In genomic region chr6:141326426-141326825, GRCh38 we compare ENCODE assay signal across 8 cellular contexts.
A peak's percentile ranks its signal among the peaks of the same experiment; 100 is the strongest.
DNase-seq lines count a peak whose midpoint lies in the region; ATAC-seq and TF ChIP-seq lines count a peak whose summit lies in the region.

No MANE protein-coding gene starts in this region.

- H3K36me3 ChIP-seq in PC-3 (ENCODE audit: low read depth, low read length) (no peaks in the 10 kb centered on the region), tibial artery (no peaks in the 10 kb centered on the region)

- CTCF ChIA-PET in PC-3 (lab: Charles Lee) = no interaction called here

- BruUV-seq in PC-3 (replicated peaks; lab: Mats Ljungman, UMichigan) = no TSS peak

- no peak overlapping the region; the same call in 1 of the 2 replicates for H2AFZ ChIP-seq in PC-3 (ENCODE audit: low read length)

- POLR2A ChIA-PET in PC-3 (lab: Charles Lee; ENCODE audit: unreplicated experiment) = interaction anchor here (0.7 kb wide), 1 partner anchor 1952 kb away, joined by 3 read pairs; the partner anchor contains the start of gene CITED2

- H3F3A ChIP-seq in PC-3 (ENCODE audit: low read length, unreplicated experiment) = no peaks in the 10 kb centered on the region

- peak overlapping the region; percentile 39; the same call in 1 of the 2 replicates for H3K4me3 ChIP-seq in PC-3 (ENCODE audit: low read length)
- peak overlapping the region; percentile 17 for H3K4me3 ChIP-seq in astrocyte of the spinal cord (ENCODE audit: low read depth, low read length)
- H3K4me3 ChIP-seq in tibial artery = peak overlapping the region; percentile 19 to 36

- peak overlapping the region; percentile 92 for H3K27ac ChIP-seq in PC-3 (ENCODE audit: low read length)
- peak overlapping the region in 1 of 2 donors; percentile 40 for H3K27ac ChIP-seq in tibial artery

- H3K9me2 ChIP-seq in PC-3 (replicated peaks; ENCODE audit: low read length) = no peaks in the 10 kb centered on the region

- TF ChIP-seq CTCF in PC-3 (conservative IDR thresholded peaks at IDR 0.05; ENCODE audit: low read depth, low read length) (no peak), astrocyte of the spinal cord (IDR thresholded peaks at IDR 0.05; ENCODE audit: low read depth, low read length) (no peak), tibial artery (IDR thresholded peaks at IDR 0.05) (no peak)

- H3K79me2 ChIP-seq in PC-3 (ENCODE audit: low read length) = no peaks in the 10 kb centered on the region

- H3K9me3 ChIP-seq in PC-3 (ENCODE audit: low read length) (no peaks in the 10 kb centered on the region), tibial artery (no peaks in the 10 kb centered on the region)

- peak overlapping the region; percentile 68 for H3K4me2 ChIP-seq in PC-3 (ENCODE audit: low read length)

- intact Hi-C loops in PC-3 (cut with micrococcal nuclease) (loop anchor here (1.0 to 2.0 kb wide), 2 partner anchors 226 to 236 kb away; no protein-coding TSS in a partner anchor), tibial artery (cut with DNase I; ENCODE audit: low total_unique reads) (no loop called here)

- peak; percentile 40 for DNase-seq in activated T-cell treated with anti-CD3 and anti-CD28 coated beads for 4 hours
- DNase-seq in activated T-cell treated with anti-CD3 and anti-CD28 coated beads, Interleukin-2, amount 50 U/mL, for 1 hour = no peak
- DNase-seq in PC-3 = peak; percentile 95
- DNase-seq in astrocyte of the spinal cord (ENCODE audit: low read depth, low spot score) = peak; percentile 98
- DNase-seq in lung microvascular endothelial cell (ENCODE audit: low read depth in 2 of 2) = peak; percentile 89 to 98
- peak in 1 of 2 donors; percentile 45 for DNase-seq in tibial artery
- no peak for DNase-seq in NCI-H187 treated with DMSO at 0.1 percent for 48 hours (lab: John Stamatoyannopoulos, UW)

- peak overlapping the region; percentile 74 for H3K9ac ChIP-seq in PC-3 (ENCODE audit: low read length)

- no peaks in the 10 kb centered on the region for H4K20me1 ChIP-seq in PC-3 (ENCODE audit: low read length)

- ATAC-seq in PC-3 (peak; percentile 96), HG02623 (IDR thresholded peaks at IDR 0.05; ENCODE audit: unreplicated experiment) (no peak)

- in situ Hi-C loops in astrocyte of the spinal cord (cut with HindIII; ENCODE audit: low sequenced_read_pairs) = no loop called here

- no peaks in the 10 kb centered on the region for H3K27me3 ChIP-seq in PC-3 (ENCODE audit: low read length)
- no peaks in the 10 kb centered on the region for H3K27me3 ChIP-seq in tibial artery

- H3K4me1 ChIP-seq in PC-3 (ENCODE audit: insufficient read depth, low read length) (peaks cover 12% of the 10 kb centered on the region; the same call in 1 of the 2 replicates), tibial artery (peaks cover 0 to 19% (median 4%) of the 10 kb centered on the region in 4 donors)

Comparison
In these comparisons a context has a peak if more than half of its experiments do, and no peak if none do; other contexts are left out.
1. DNase-seq: peak in activated T-cell treated with anti-CD3 and anti-CD28 coated beads for 4 hours (single experiment), PC-3 (single experiment), astrocyte of the spinal cord (single experiment) and lung microvascular endothelial cell (2 of 2); none in activated T-cell treated with anti-CD3 and anti-CD28 coated beads, Interleukin-2, amount 50 U/mL, for 1 hour (single experiment) and NCI-H187 treated with DMSO at 0.1 percent for 48 hours (single experiment).
2. Peak in every context shown above with its lines, with median percentiles within 50 percentile points of each other: H3K4me3 ChIP-seq.